In the genomic region with DNA sequence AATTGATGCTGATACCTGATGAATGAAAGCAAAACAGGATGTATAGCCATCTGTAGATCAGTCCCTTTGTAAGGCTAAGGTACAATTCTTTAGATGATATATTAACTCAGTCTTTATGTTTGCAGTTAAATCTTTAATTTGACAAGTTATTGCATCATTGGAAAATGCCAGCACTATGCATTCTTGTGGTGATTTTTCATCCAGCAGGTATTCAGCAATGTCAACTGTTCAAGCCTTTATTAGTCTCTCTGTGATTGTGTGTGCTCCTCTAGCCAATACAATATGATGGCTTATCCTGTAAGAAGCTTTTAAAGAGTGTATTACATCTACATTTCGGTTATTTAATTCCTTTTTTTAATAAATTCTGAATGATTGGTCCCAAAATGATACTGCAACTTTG, we compare ENCODE assay signal across 1 cellular context.
TF ChIP-seq lines count a peak whose summit lies in the region.

No MANE protein-coding gene starts in this region.

TF ChIP-seq in K562, 482 proteins besides CTCF, POLR2A, EP300 and RAD21:
- TF ChIP-seq ZNF780A (CRISPR knock-in tag; IDR thresholded peaks at IDR 0.05) (no peak), ZNF79 (CRISPR knock-in tag; IDR thresholded peaks at IDR 0.05; ENCODE audit: low read depth) (no peak), CEBPG (CRISPR knock-in tag; IDR thresholded peaks at IDR 0.05) (no peak), CEBPG (tag; conservative IDR thresholded peaks at IDR 0.05 in 1 of 2, IDR thresholded peaks at IDR 0.05 in 1 of 2) (peak; percentile 28 to 40; a peak in 1 of 4 replicates)
- TF ChIP-seq, protein P1, sequence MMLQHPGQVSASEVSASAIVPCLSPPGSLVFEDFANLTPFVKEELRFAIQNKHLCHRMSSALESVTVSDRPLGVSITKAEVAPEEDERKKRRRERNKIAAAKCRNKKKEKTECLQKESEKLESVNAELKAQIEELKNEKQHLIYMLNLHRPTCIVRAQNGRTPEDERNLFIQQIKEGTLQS (IDR thresholded peaks at IDR 0.05): peak; percentile 42; the same call in 1 of the 2 replicates
- TF ChIP-seq, protein P1 (CRISPR knock-in tag; conservative IDR thresholded peaks at IDR 0.05): no peak
